ENCODE assay signal across 11 cellular contexts in the genomic region with DNA sequence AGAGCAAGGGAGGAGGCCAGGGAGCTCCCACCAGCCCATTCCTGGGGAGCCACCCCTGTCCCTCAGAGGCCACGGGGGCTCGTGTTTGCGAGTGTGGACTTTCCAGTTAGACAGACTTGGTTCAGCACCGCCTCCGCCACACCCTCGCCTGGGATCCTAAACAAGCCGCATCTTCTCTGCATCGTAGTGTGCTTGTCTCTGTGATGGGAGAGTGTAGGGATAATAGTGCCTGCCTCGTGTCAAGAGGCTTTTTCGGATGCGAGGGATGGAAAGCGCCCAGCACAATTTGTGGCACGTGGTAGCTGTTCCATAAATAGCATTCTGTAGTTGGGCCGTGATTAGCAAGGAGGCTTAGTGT. TPM values are rescaled to one million over a fixed set of nuclear protein-coding genes. Genes with fewer than 3 reads are reported as not detected.
DNase-seq lines count a peak whose midpoint lies in the region; ATAC-seq and TF ChIP-seq lines count a peak whose summit lies in the region.
"Had no signal": no experiment of that assay in that cellular context is flagged by ENCODE, and none has a peak within 500 bp of the region (broad histone marks: within the 10 kb centered on the region; RNA-seq: fewer than 3 reads in every experiment).

No MANE protein-coding gene starts in this region.

- no peaks in the 10 kb centered on the region for H3K27me3 Mint-ChIP-seq in CD8-positive, alpha-beta T cell (ENCODE audit: low read depth)
- peaks cover 19% of the 10 kb centered on the region for H3K27me3 Mint-ChIP-seq in activated CD4-positive, alpha-beta memory T cell treated with anti-CD3 and anti-CD28 coated beads, Interleukin-2, amount 10 ng/mL, durations not matched to agents 7 days and 5 days

- TF ChIP-seq POLR2A in prostate gland (IDR thresholded peaks at IDR 0.05), result no peak

- no peaks in the 10 kb centered on the region for H3K9me3 Mint-ChIP-seq in CD8-positive, alpha-beta T cell
- no peaks in the 10 kb centered on the region for H3K9me3 Mint-ChIP-seq in activated CD4-positive, alpha-beta memory T cell treated with anti-CD3 and anti-CD28 coated beads, Interleukin-2, amount 10 ng/mL, durations not matched to agents 7 days and 5 days

- no peaks in the 10 kb centered on the region for H3K36me3 ChIP-seq in CD8-positive, alpha-beta T cell (ENCODE audit: insufficient read depth, low read length)
- H3K36me3 ChIP-seq in right atrium auricular region (peaks cover 3% of the 10 kb centered on the region), prostate gland (no peaks in the 10 kb centered on the region)

- peak overlapping the region; percentile 22 for H3K27ac Mint-ChIP-seq in CD8-positive, alpha-beta T cell
- H3K27ac Mint-ChIP-seq in activated CD4-positive, alpha-beta memory T cell treated with anti-CD3 and anti-CD28 coated beads, Interleukin-2, amount 10 ng/mL, durations not matched to agents 7 days and 5 days, result no peak overlapping the region

- H3K4me3 Mint-ChIP-seq in CD8-positive, alpha-beta T cell, result peak overlapping the region; percentile 79
- H3K4me3 Mint-ChIP-seq in activated CD4-positive, alpha-beta memory T cell treated with anti-CD3 and anti-CD28 coated beads, Interleukin-2, amount 10 ng/mL, durations not matched to agents 7 days and 5 days, result peak overlapping the region; percentile 67

- intact Hi-C loops in CD8-positive, alpha-beta T cell (cut with DNase I, micrococcal nuclease), result loop anchor here (5.0 kb wide), 3 partner anchors 41 to 1256 kb away; partner anchors contain the start of gene RCOR1 (in 1 of the 2)
- intact Hi-C loops in prostate gland (cut with DNase I), result no loop called here

- no peak overlapping the region for H3K27ac ChIP-seq in CD8-positive, alpha-beta T cell (ENCODE audit: low read depth, low read length)
- peak overlapping the region; percentile 84 to 92 for H3K27ac ChIP-seq in right atrium auricular region
- peak overlapping the region; percentile 90 to 95 for H3K27ac ChIP-seq in prostate gland

- 38% methylated on average over 14 of the region's 14 CpGs for WGBS in prostate gland

- H3K4me3 ChIP-seq in CD8-positive, alpha-beta T cell (ENCODE audit: low read depth, low read length), result no peak overlapping the region
- peak overlapping the region; percentile 71 to 78 for H3K4me3 ChIP-seq in right atrium auricular region
- H3K4me3 ChIP-seq in prostate gland, result peak overlapping the region; percentile 75 to 95

- no peaks in the 10 kb centered on the region for H3K27me3 ChIP-seq in CD8-positive, alpha-beta T cell (ENCODE audit: insufficient read depth, low read length)
- H3K27me3 ChIP-seq in right atrium auricular region (no peaks in the 10 kb centered on the region), prostate gland (replicated peaks; ENCODE audit: insufficient read depth) (no peaks in the 10 kb centered on the region)

- no peak for TF ChIP-seq CTCF in CD8-positive, alpha-beta T cell (IDR thresholded peaks at IDR 0.05)
- TF ChIP-seq CTCF in right atrium auricular region (IDR thresholded peaks at IDR 0.05), result no peak
- no peak for TF ChIP-seq CTCF in prostate gland (IDR thresholded peaks at IDR 0.05)

- no peaks in the 10 kb centered on the region for H3K9me3 ChIP-seq in CD8-positive, alpha-beta T cell (ENCODE audit: low read length)
- H3K9me3 ChIP-seq in right atrium auricular region (no peaks in the 10 kb centered on the region), prostate gland (no peaks in the 10 kb centered on the region)

- peaks cover 4% of the 10 kb centered on the region for H3K36me3 Mint-ChIP-seq in CD8-positive, alpha-beta T cell
- H3K36me3 Mint-ChIP-seq in activated CD4-positive, alpha-beta memory T cell treated with anti-CD3 and anti-CD28 coated beads, Interleukin-2, amount 10 ng/mL, durations not matched to agents 7 days and 5 days (ENCODE audit: low read depth), result no peaks in the 10 kb centered on the region

- POLR2A ChIA-PET in CD8-positive, alpha-beta T cell (lab: Charles Lee), result interaction anchor here (0.7 to 1.2 kb wide), 2 partner anchors 32 to 287 kb away, joined by 3 to 4 read pairs; partner anchors contain the start of gene BAG5
- POLR2A ChIA-PET in activated CD4-positive, alpha-beta memory T cell treated with anti-CD3 and anti-CD28 coated beads, Interleukin-2, amount 10 ng/mL, durations not matched to agents 7 days and 5 days (lab: Charles Lee), result no interaction called here

- peaks cover 14% of the 10 kb centered on the region for H3K4me1 ChIP-seq in CD8-positive, alpha-beta T cell (ENCODE audit: insufficient read depth, low read length)
- H3K4me1 ChIP-seq in right atrium auricular region (peaks cover 0 to 34% of the 10 kb centered on the region in 2 donors), prostate gland (replicated peaks) (peaks cover 4% of the 10 kb centered on the region)

- peaks cover 20% of the 10 kb centered on the region for H3K4me1 Mint-ChIP-seq in CD8-positive, alpha-beta T cell (ENCODE audit: low read depth)
- peaks cover 13% of the 10 kb centered on the region for H3K4me1 Mint-ChIP-seq in activated CD4-positive, alpha-beta memory T cell treated with anti-CD3 and anti-CD28 coated beads, Interleukin-2, amount 10 ng/mL, durations not matched to agents 7 days and 5 days

- no peak for DNase-seq in CD8-positive, alpha-beta T cell
- DNase-seq in activated CD4-positive, alpha-beta memory T cell treated with anti-CD3 and anti-CD28 coated beads, Interleukin-2, amount 10 ng/mL, durations not matched to agents 7 days and 5 days, result no peak
- DNase-seq in right atrium auricular region (ENCODE audit: low spot score) (no peak), prostate gland (ENCODE audit: low spot score) (peak; percentile 54), NCI-H1092 treated with DMSO at 0.1 percent for 48 hours (lab: John Stamatoyannopoulos, UW) (no peak), OCI-M1 (lab: John Stamatoyannopoulos, UW) (no peak), iPS-NIHi11 (ENCODE audit: low spot score) (no peak)
- DNase-seq: HCEC 1CT, MV-4-11 had no signal

- no peak for ATAC-seq in CD8-positive, alpha-beta T cell
- ATAC-seq in GM18502 (IDR thresholded peaks at IDR 0.05; ENCODE audit: poor library complexity, unreplicated experiment), result no peak
- ATAC-seq: activated CD4-positive, CD25-positive, alpha-beta regulatory T cell treated with anti-CD3 and anti-CD28 coated beads, Interleukin-2, amount 50 U/mL, for 24 hours had no signal

- CTCF ChIA-PET in CD8-positive, alpha-beta T cell (lab: Charles Lee), result interaction anchor here (0.8 to 1.3 kb wide), 2 partner anchors 41 to 61 kb away, joined by 3 to 6 read pairs; no protein-coding TSS in a partner anchor
- CTCF ChIA-PET in activated CD4-positive, alpha-beta memory T cell treated with anti-CD3 and anti-CD28 coated beads, Interleukin-2, amount 10 ng/mL, durations not matched to agents 7 days and 5 days (lab: Charles Lee), result interaction anchor here (1.6 kb wide), 1 partner anchor 40 kb away, joined by 3 read pairs; no protein-coding TSS in a partner anchor

RNA-seq across cellular contexts. Expression of gene PPP1R13B, which starts 1.3 kb away (rescaled TPM):
- 10 to 100 TPM; 20.9 to 22.6 TPM for total RNA-seq in CD8-positive, alpha-beta T cell
- 10 to 100 TPM; 10.7 to 15.9 TPM for total RNA-seq in activated CD4-positive, alpha-beta memory T cell treated with anti-CD3 and anti-CD28 coated beads, Interleukin-2, amount 10 ng/mL, durations not matched to agents 7 days and 5 days
- 10 to 100 TPM; 45.7 to 47.8 TPM for total RNA-seq in right atrium auricular region
- total RNA-seq in prostate gland, result 10 to 100 TPM; 48.2 to 64.6 TPM
